1 cellular context compared by ENCODE assay signal in the genomic region with DNA sequence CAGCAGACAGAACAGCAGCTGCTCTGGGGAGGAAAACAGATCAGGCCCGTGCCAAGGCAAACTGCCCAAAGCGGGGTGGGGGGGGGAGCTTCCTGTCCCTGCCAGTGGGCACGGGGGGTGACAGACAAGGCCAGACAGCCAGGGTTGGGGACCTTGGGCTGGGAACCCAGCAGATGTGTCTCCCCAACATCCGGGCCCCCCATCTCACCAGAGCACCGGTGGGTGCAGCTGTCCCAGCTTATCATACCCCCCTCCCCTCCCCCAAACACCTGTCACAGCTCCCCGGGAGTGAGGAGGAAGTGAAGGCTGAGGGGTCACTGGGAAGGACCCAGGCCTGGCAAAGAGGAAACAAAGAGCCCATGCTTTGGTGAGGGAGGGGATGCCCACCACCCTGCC.
TF ChIP-seq lines count a peak whose summit lies in the region.

No MANE protein-coding gene starts in this region.

TF ChIP-seq in SK-N-SH treated with all-trans-retinoic acid at 6 μM for 48 hours, 23 proteins besides CTCF, POLR2A, EP300 and RAD21 (continued from another document):
- TF ChIP-seq, protein P1, sequence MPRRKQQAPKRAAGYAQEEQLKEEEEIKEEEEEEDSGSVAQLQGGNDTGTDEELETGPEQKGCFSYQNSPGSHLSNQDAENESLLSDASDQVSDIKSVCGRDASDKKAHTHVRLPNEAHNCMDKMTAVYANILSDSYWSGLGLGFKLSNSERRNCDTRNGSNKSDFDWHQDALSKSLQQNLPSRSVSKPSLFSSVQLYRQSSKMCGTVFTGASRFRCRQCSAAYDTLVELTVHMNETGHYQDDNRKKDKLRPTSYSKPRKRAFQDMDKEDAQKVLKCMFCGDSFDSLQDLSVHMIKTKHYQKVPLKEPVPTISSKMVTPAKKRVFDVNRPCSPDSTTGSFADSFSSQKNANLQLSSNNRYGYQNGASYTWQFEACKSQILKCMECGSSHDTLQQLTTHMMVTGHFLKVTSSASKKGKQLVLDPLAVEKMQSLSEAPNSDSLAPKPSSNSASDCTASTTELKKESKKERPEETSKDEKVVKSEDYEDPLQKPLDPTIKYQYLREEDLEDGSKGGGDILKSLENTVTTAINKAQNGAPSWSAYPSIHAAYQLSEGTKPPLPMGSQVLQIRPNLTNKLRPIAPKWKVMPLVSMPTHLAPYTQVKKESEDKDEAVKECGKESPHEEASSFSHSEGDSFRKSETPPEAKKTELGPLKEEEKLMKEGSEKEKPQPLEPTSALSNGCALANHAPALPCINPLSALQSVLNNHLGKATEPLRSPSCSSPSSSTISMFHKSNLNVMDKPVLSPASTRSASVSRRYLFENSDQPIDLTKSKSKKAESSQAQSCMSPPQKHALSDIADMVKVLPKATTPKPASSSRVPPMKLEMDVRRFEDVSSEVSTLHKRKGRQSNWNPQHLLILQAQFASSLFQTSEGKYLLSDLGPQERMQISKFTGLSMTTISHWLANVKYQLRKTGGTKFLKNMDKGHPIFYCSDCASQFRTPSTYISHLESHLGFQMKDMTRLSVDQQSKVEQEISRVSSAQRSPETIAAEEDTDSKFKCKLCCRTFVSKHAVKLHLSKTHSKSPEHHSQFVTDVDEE (CRISPR knock-in tag; IDR thresholded peaks at IDR 0.05): no peak
TF ChIP-seq in SK-N-SH treated with all-trans-retinoic acid at 6 μM for 48 hours: peak in this region for 1.
